Comparison of ENCODE assay signal across 24 cellular contexts in genomic region chr2:83703598-83703997, GRCh38.
A peak's percentile ranks its signal among the peaks of the same experiment; 100 is the strongest.
DNase-seq lines count a peak whose midpoint lies in the region; ATAC-seq, FAIRE-seq and TF ChIP-seq lines count a peak whose summit lies in the region.
"Had no signal": no experiment of that assay in that cellular context is flagged by ENCODE, and none has a peak within 500 bp of the region (broad histone marks: within the 10 kb centered on the region; RNA-seq: fewer than 3 reads in every experiment).

No MANE protein-coding gene starts in this region.

- no peak for FAIRE-seq in A549 (lab: Jason Lieb, UNC)
- no peak for FAIRE-seq in H1 (lab: Jason Lieb, UNC)
- FAIRE-seq: A204.1, G401.6, GM12891, GM19239 had no signal

- H3K23ac ChIP-seq in IMR-90 (ENCODE audit: low read depth, low read length) (no peak overlapping the region), H1 (ENCODE audit: insufficient read length) (no peak overlapping the region)

- POLR2A ChIA-PET in A549 (lab: Yijun Ruan, JAX): no interaction called here
- POLR2A ChIA-PET in IMR-90 (lab: Charles Lee; ENCODE audit: unreplicated experiment): no interaction called here
- POLR2A ChIA-PET in H1 (lab: Charles Lee; ENCODE audit: partially characterized antibody): no interaction called here

- H3K18ac ChIP-seq in IMR-90 (ENCODE audit: low read depth, low read length) (no peak overlapping the region), H1 (ENCODE audit: extremely low read depth, low read length) (no peak overlapping the region)

- H2BK5ac ChIP-seq in IMR-90 (ENCODE audit: low read depth, low read length, poor library complexity, severe bottlenecking) (no peak overlapping the region), H1 (ENCODE audit: low read depth, low read length) (no peak overlapping the region)

- in situ Hi-C loops in IMR-90 (cut with MboI; ENCODE audit: low sequenced_read_pairs): no loop called here
- in situ Hi-C loops in ACHN (cut with HindIII; ENCODE audit: low pct_ligation_motif_present, low pct_unique_long_range_greater_than_20kb, low sequenced_read_pairs): no loop called here

- H3K27ac ChIP-seq in A549: no peak overlapping the region
- no peak overlapping the region for H3K27ac ChIP-seq in IMR-90 (ENCODE audit: insufficient read depth, low read length)
- H3K27ac ChIP-seq in H1 (ENCODE audit: low read depth, low read length): no peak overlapping the region
- H3K27ac ChIP-seq: BLaER1 had no signal

- no peak overlapping the region for H2BK12ac ChIP-seq in H1 (ENCODE audit: low read depth, low read length)

- H3K4me3 ChIP-seq in A549 (no peak overlapping the region), IMR-90 (ENCODE audit: insufficient read depth, low read depth, low read length) (no peak overlapping the region), H1 (ENCODE audit: extremely low read depth in 1 of 4, insufficient read depth in 2 of 4, low read depth in 3 of 4, low read length in 4 of 4) (no peak overlapping the region)
- H3K4me3 ChIP-seq: BLaER1 had no signal

- no peaks in the 10 kb centered on the region for H3K9me1 ChIP-seq in IMR-90 (ENCODE audit: insufficient read depth, low read length)

- WGBS in A549 (ENCODE audit: missing lambda C conversion rate): 4% methylated on average over 1 of the region's 1 CpG
- WGBS in IMR-90 (ENCODE audit: extremely low coverage in 2 of 2, insufficient read length in 1 of 2), 2 experiments: no CpG with 5 or more reads among the region's 1 CpG
- 86% methylated on average over 1 of the region's 1 CpG; no CpG with 5 or more reads in 1 of the 2 experiments for WGBS in H1 (ENCODE audit: extremely low coverage in 1 of 2, insufficient coverage in 1 of 2, insufficient read length in 1 of 2, insufficient replicate concordance in 2 of 2, low coverage in 1 of 2, low lambda C conversion rate in 2 of 2, missing lambda C conversion rate in 1 of 2), 2 experiments

- H4K20me1 ChIP-seq in IMR-90 (ENCODE audit: insufficient read depth, low read length) (no peaks in the 10 kb centered on the region), H1 (replicated peaks in 1 of 2; ENCODE audit: control insufficient read depth in 1 of 2, insufficient read depth in 2 of 2, low read length in 2 of 2) (no peaks in the 10 kb centered on the region)
- H4K20me1 ChIP-seq: BLaER1 had no signal

- no peak overlapping the region for H3K56ac ChIP-seq in IMR-90 (ENCODE audit: extremely low read depth, insufficient read depth, low read length)
- H3K56ac ChIP-seq in H1 (replicated peaks; ENCODE audit: insufficient read length, low read depth, low read length): no peak overlapping the region

- CTCF ChIA-PET in A549 (lab: Yijun Ruan, JAX) (no interaction called here), IMR-90 (lab: Yijun Ruan, JAX) (no interaction called here), H1 (lab: Charles Lee; ENCODE audit: partially characterized antibody) (no interaction called here)

- H4K91ac ChIP-seq in IMR-90 (ENCODE audit: insufficient read depth, low read depth, low read length): no peak overlapping the region
- no peak overlapping the region for H4K91ac ChIP-seq in H1 (replicated peaks; ENCODE audit: insufficient read length, low read length)

- no peaks in the 10 kb centered on the region for H3K9me3 ChIP-seq in A549
- no peaks in the 10 kb centered on the region for H3K9me3 ChIP-seq in IMR-90 (ENCODE audit: control insufficient read depth, insufficient read depth, low read length)
- no peaks in the 10 kb centered on the region for H3K9me3 ChIP-seq in H1 (ENCODE audit: insufficient read depth in 2 of 2, low read depth in 1 of 2, low read length in 1 of 2)
- H3K9me3 ChIP-seq: BE2C, BLaER1 had no signal

- no peak overlapping the region for H2AFZ ChIP-seq in IMR-90 (replicated peaks; ENCODE audit: low read length, poor library complexity)
- no peak overlapping the region for H2AFZ ChIP-seq in H1 (ENCODE audit: low read length)

- H3K79me2 ChIP-seq in H1 (ENCODE audit: control insufficient read depth in 1 of 2, insufficient read depth in 2 of 2, low read length in 2 of 2): no peaks in the 10 kb centered on the region

- no peak overlapping the region for H2AK9ac ChIP-seq in IMR-90 (replicated peaks; ENCODE audit: low read depth, low read length, poor library complexity)

- H2BK120ac ChIP-seq in IMR-90 (ENCODE audit: low read depth, low read length) (no peak overlapping the region), H1 (replicated peaks; ENCODE audit: low read depth, low read length) (no peak overlapping the region)

- H3K36me3 ChIP-seq in IMR-90 (ENCODE audit: control insufficient read depth, insufficient read depth, low read length) (no peaks in the 10 kb centered on the region), H1 (ENCODE audit: control insufficient read depth in 2 of 4, insufficient read depth in 4 of 4, low read length in 3 of 4) (no peaks in the 10 kb centered on the region)
- H3K36me3 ChIP-seq: BE2C, BLaER1 had no signal

- H3K4me1 ChIP-seq in A549 (no peaks in the 10 kb centered on the region), IMR-90 (ENCODE audit: control insufficient read depth, insufficient read depth, low read length) (no peaks in the 10 kb centered on the region), H1 (replicated peaks in 1 of 4; ENCODE audit: control insufficient read depth in 3 of 4, insufficient read depth in 4 of 4, low read length in 3 of 4) (no peaks in the 10 kb centered on the region)
- H3K4me1 ChIP-seq: BE2C, BLaER1 had no signal

- H3K79me1 ChIP-seq in IMR-90 (ENCODE audit: low read depth in 1 of 2, low read length in 2 of 2) (no peaks in the 10 kb centered on the region), H1 (ENCODE audit: low read depth, low read length) (no peaks in the 10 kb centered on the region)

- H3K23me2 ChIP-seq in H1 (ENCODE audit: low read depth, low read length): no peaks in the 10 kb centered on the region

- dilution Hi-C loops in IMR-90 (cut with HindIII; ENCODE audit: low sequenced_read_pairs, unreplicated experiment): no loop called here

- TF ChIP-seq CTCF in A549 (IDR thresholded peaks at IDR 0.05) (no peak), IMR-90 (conservative IDR thresholded peaks at IDR 0.05; ENCODE audit: low read depth, low read length) (no peak), H1 (IDR thresholded peaks at IDR 0.05; ENCODE audit: control extremely low read depth in 1 of 3, insufficient read depth in 1 of 3, low read depth in 1 of 3, low read length in 3 of 3) (no peak)

- H2BK20ac ChIP-seq in IMR-90 (ENCODE audit: low read depth, low read length): no peak overlapping the region
- no peak overlapping the region for H2BK20ac ChIP-seq in H1 (ENCODE audit: low read length)

- H2BK15ac ChIP-seq in IMR-90 (ENCODE audit: low read depth, low read length): no peak overlapping the region
- H2BK15ac ChIP-seq in H1 (ENCODE audit: low read length): no peak overlapping the region

- H4K8ac ChIP-seq in IMR-90 (ENCODE audit: low read depth in 2 of 2, low read length in 2 of 2) (no peak overlapping the region), H1 (ENCODE audit: extremely low read depth, insufficient read depth, low read length) (no peak overlapping the region)

- no peak for TF ChIP-seq EP300 in A549 (IDR thresholded peaks at IDR 0.05)
- TF ChIP-seq EP300 in H1 (IDR thresholded peaks at IDR 0.05; ENCODE audit: borderline replicate concordance in 1 of 2, low read depth in 2 of 2, low read length in 2 of 2): no peak

- TF ChIP-seq RAD21 in A549 (conservative IDR thresholded peaks at IDR 0.05 in 1 of 2, IDR thresholded peaks at IDR 0.05 in 1 of 2) (no peak), IMR-90 (IDR thresholded peaks at IDR 0.05; ENCODE audit: low read length) (no peak), H1 (IDR thresholded peaks at IDR 0.05 in 1 of 2, conservative IDR thresholded peaks at IDR 0.05 in 1 of 2; ENCODE audit: low read depth in 2 of 2, low read length in 2 of 2) (no peak)

- H3K27me3 ChIP-seq in IMR-90 (ENCODE audit: control insufficient read depth, insufficient read depth, low read length): no peaks in the 10 kb centered on the region
- no peaks in the 10 kb centered on the region for H3K27me3 ChIP-seq in H1 (replicated peaks in 1 of 4; ENCODE audit: control insufficient read depth in 3 of 4, extremely low read depth in 1 of 4, insufficient read depth in 3 of 4, low read length in 3 of 4)
- H3K27me3 ChIP-seq: BE2C, BLaER1 had no signal

- no peak overlapping the region for H3K4ac ChIP-seq in IMR-90 (ENCODE audit: low read depth, low read length)
- no peak overlapping the region for H3K4ac ChIP-seq in H1 (replicated peaks; ENCODE audit: insufficient read length, low read depth, low read length)

- H3K14ac ChIP-seq in IMR-90 (replicated peaks; ENCODE audit: low read depth, low read length) (no peak overlapping the region), H1 (ENCODE audit: insufficient read length) (no peak overlapping the region)

- ATAC-seq in A549: no peak
- no peak for ATAC-seq in IMR-90 (ENCODE audit: low read depth)

- H3K9ac ChIP-seq in IMR-90 (ENCODE audit: low read depth, low read length) (no peak overlapping the region), H1 (replicated peaks in 1 of 4; ENCODE audit: extremely low read depth in 1 of 4, low read depth in 3 of 4, low read length in 3 of 4) (no peak overlapping the region)
- H3K9ac ChIP-seq: BLaER1 had no signal

- no peak overlapping the region for H3K4me2 ChIP-seq in A549
- no peak overlapping the region for H3K4me2 ChIP-seq in IMR-90 (ENCODE audit: low read depth, low read length)
- H3K4me2 ChIP-seq in H1 (ENCODE audit: insufficient read depth in 1 of 2, low read depth in 2 of 2, low read length in 2 of 2): no peak overlapping the region
- H3K4me2 ChIP-seq: BLaER1 had no signal

- H4K5ac ChIP-seq in IMR-90 (ENCODE audit: low read depth, low read length) (no peak overlapping the region), H1 (ENCODE audit: insufficient read length, low read depth, low read length) (no peak overlapping the region)

- DNase-seq in NCI-H748 (lab: John Stamatoyannopoulos, UW; ENCODE audit: unreplicated experiment) (peak; percentile 16), NCI-H748 treated with DMSO at 0.1 percent for 48 hours (lab: John Stamatoyannopoulos, UW) (no peak), A549 (ENCODE audit: low read depth in 1 of 2, low spot score in 1 of 2) (no peak), IMR-90 (no peak), H1 (ENCODE audit: low read depth in 1 of 2, low spot score in 2 of 2) (no peak), middle frontal gyrus (ENCODE audit: extremely low spot score, low spot score) (no peak), ACHN (no peak)
- DNase-seq in activated naive CD4-positive, alpha-beta T cell treated with anti-CD3 and anti-CD28 coated beads, Interleukin-2, amount 50 U/mL, for 16 hours: no peak
- DNase-seq: 8988T; BE2C; C1 segment of cervical spinal cord; CD4-positive, alpha-beta memory T cell; CD4-positive, CD25-positive, alpha-beta regulatory T cell; CD8-positive, alpha-beta memory T cell; COR-L47; DMS 273 treated with DMSO at 0.1 percent for 48 hours; DMS153; DMS79 treated with DMSO at 0.1 percent for 48 hours; GF-D8 had no signal

- intact Hi-C loops in IMR-90 (cut with micrococcal nuclease): no loop called here

- no TSS peak for BruUV-seq in IMR-90 (replicated peaks; lab: Mats Ljungman, UMichigan)

- H2AK5ac ChIP-seq in IMR-90 (ENCODE audit: low read depth, low read length): no peak overlapping the region
- no peak overlapping the region for H2AK5ac ChIP-seq in H1 (ENCODE audit: low read depth, low read length)

- TF ChIP-seq POLR2A in A549 (IDR thresholded peaks at IDR 0.05; ENCODE audit: low read length) (no peak), IMR-90 (IDR thresholded peaks at IDR 0.05; ENCODE audit: low read depth, low read length) (no peak), H1 (IDR thresholded peaks at IDR 0.05; ENCODE audit: control extremely low read depth in 1 of 2, low read depth in 2 of 2, low read length in 2 of 2) (no peak)
